Comparison of ENCODE assay signal across 4 cellular contexts in genomic region chr1:10426535-10426848, GRCh38. TPM values are rescaled to one million over a fixed set of nuclear protein-coding genes. Genes with fewer than 3 reads are reported as not detected.
"Had no signal": no experiment of that assay in that cellular context is flagged by ENCODE, and none has a peak within 500 bp of the region (broad histone marks: within the 10 kb centered on the region; RNA-seq: fewer than 3 reads in every experiment).

No MANE protein-coding gene starts in this region.

RNA-seq across cellular contexts. Expression of gene CORT, which starts 23.3 kb away (rescaled TPM):
- total RNA-seq: HT-29, HT1080, IMR-90 had no signal
- polyA plus RNA-seq: IgD-negative memory B cell had no signal
